In the genomic region with DNA sequence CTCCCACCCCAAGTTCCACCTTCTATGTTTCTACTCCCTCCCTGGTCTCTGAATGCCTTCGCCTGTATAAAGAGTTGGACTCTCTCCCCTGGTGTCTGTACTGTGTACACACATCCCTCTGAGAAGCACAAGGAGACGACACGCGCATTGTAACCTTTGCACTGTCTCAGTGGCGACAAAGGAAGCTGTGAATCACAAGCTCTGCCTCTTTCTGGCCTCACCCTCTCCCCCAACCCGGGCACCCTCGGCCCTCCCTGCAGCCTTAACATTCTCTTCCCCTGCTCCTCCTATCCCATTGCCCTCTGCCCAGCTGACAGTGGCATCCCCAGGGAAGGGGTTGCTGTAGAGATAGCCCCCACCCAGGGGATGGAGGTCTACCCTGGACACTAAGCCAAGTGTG, we compare ENCODE assay signal across 13 cellular contexts. TPM values are rescaled to one million over a fixed set of nuclear protein-coding genes. Genes with fewer than 3 reads are reported as not detected.
A peak's percentile ranks its signal among the peaks of the same experiment; 100 is the strongest.
DNase-seq lines count a peak whose midpoint lies in the region; ATAC-seq, FAIRE-seq and TF ChIP-seq lines count a peak whose summit lies in the region.
"Had no signal": no experiment of that assay in that cellular context is flagged by ENCODE, and none has a peak within 500 bp of the region (broad histone marks: within the 10 kb centered on the region; RNA-seq: fewer than 3 reads in every experiment).

No MANE protein-coding gene starts in this region.

- H3K18ac ChIP-seq in IMR-90 (ENCODE audit: low read depth, low read length), result no peak overlapping the region

- in situ Hi-C loops in IMR-90 (cut with MboI; ENCODE audit: low sequenced_read_pairs), result no loop called here

- H3K27me3 ChIP-seq in CD4-positive, alpha-beta memory T cell (ENCODE audit: insufficient read depth, low read length), result no peaks in the 10 kb centered on the region
- H3K27me3 ChIP-seq in IMR-90 (ENCODE audit: control insufficient read depth, insufficient read depth, low read length) (no peaks in the 10 kb centered on the region), neural progenitor cell (peaks cover 15% of the 10 kb centered on the region)
- H3K27me3 ChIP-seq: pancreas had no signal

- H2BK120ac ChIP-seq in IMR-90 (ENCODE audit: low read depth, low read length), result no peak overlapping the region

- H3K36me3 ChIP-seq in CD4-positive, alpha-beta memory T cell (ENCODE audit: insufficient read depth, low read length), result peaks cover 10% of the 10 kb centered on the region
- H3K36me3 ChIP-seq in IMR-90 (ENCODE audit: control insufficient read depth, insufficient read depth, low read length) (peaks cover 9% of the 10 kb centered on the region), neural progenitor cell (peaks cover 5% of the 10 kb centered on the region)

- CTCF ChIA-PET in CD4-positive, alpha-beta memory T cell (lab: Charles Lee; ENCODE audit: partially characterized antibody), result interaction anchor here (1.5 to 16.2 kb wide), 4 partner anchors 12 to 89 kb away, joined by 3 to 316 read pairs (median 106); a partner anchor contains a TSS
- CTCF ChIA-PET in IMR-90 (lab: Yijun Ruan, JAX), result interaction anchor here (0.6 kb wide), 1 partner anchor 75 kb away, joined by 3 read pairs; no protein-coding TSS in a partner anchor

- H3K9me1 ChIP-seq in IMR-90 (ENCODE audit: insufficient read depth, low read length), result no peaks in the 10 kb centered on the region

- TF ChIP-seq RAD21 in IMR-90 (IDR thresholded peaks at IDR 0.05; ENCODE audit: low read length), result no peak

- ATAC-seq in IMR-90 (ENCODE audit: low read depth) (no peak), GM18873 (IDR thresholded peaks at IDR 0.05; ENCODE audit: low FRiP score, unreplicated experiment) (no peak), GM18861 (IDR thresholded peaks at IDR 0.05; ENCODE audit: unreplicated experiment) (no peak)
- ATAC-seq: pancreas had no signal

- TF ChIP-seq CTCF in IMR-90 (conservative IDR thresholded peaks at IDR 0.05; ENCODE audit: low read depth, low read length) (no peak), chondrocyte (IDR thresholded peaks at IDR 0.05) (no peak), neural progenitor cell (IDR thresholded peaks at IDR 0.05) (no peak)

- no peak overlapping the region for H2BK20ac ChIP-seq in IMR-90 (ENCODE audit: low read depth, low read length)

- H3K79me1 ChIP-seq in IMR-90 (ENCODE audit: low read depth in 1 of 2, low read length in 2 of 2), result peaks cover 4 to 31% of the 10 kb centered on the region in 2 experiments

- H2AK5ac ChIP-seq in IMR-90 (ENCODE audit: low read depth, low read length), result no peak overlapping the region

- peaks cover 7 to 28% (median 19%) of the 10 kb centered on the region in 4 donors for H3K4me1 Mint-ChIP-seq in CD4-positive, alpha-beta memory T cell
- H3K4me1 Mint-ChIP-seq in chondrocyte (ENCODE audit: low read depth) (peaks cover 31% of the 10 kb centered on the region), neural progenitor cell (peaks cover 21% of the 10 kb centered on the region)

- no peak overlapping the region for H2BK15ac ChIP-seq in IMR-90 (ENCODE audit: low read depth, low read length)

- POLR2A ChIA-PET in CD4-positive, alpha-beta memory T cell (lab: Charles Lee; ENCODE audit: partially characterized antibody), result interaction anchor here (1.4 to 4.6 kb wide), 2 partner anchors 30 to 84 kb away, joined by 8 to 110 read pairs; a partner anchor contains a TSS
- POLR2A ChIA-PET in IMR-90 (lab: Charles Lee; ENCODE audit: unreplicated experiment), result no interaction called here

- no peak overlapping the region; the same call in 1 of the 2 replicates for H3K4ac ChIP-seq in IMR-90 (ENCODE audit: low read depth, low read length)

- intact Hi-C loops in CD4-positive, alpha-beta memory T cell (cut with micrococcal nuclease), result loop anchor here (10.0 kb wide), 1 partner anchor 322 kb away; a partner anchor contains a TSS
- intact Hi-C loops in IMR-90 (cut with micrococcal nuclease), result no loop called here

- peak overlapping the region in 5 of 7 donors; percentile 17 to 82 (median 63) for H3K27ac Mint-ChIP-seq in CD4-positive, alpha-beta memory T cell
- H3K27ac Mint-ChIP-seq in chondrocyte (ENCODE audit: unreplicated experiment) (peak overlapping the region; percentile 45), neural progenitor cell (peak overlapping the region; percentile 59)

- no peaks in the 10 kb centered on the region for H3K9me3 ChIP-seq in CD4-positive, alpha-beta memory T cell (ENCODE audit: control insufficient read depth in 1 of 2, low read length in 2 of 2)
- H3K9me3 ChIP-seq in IMR-90 (ENCODE audit: control insufficient read depth, insufficient read depth, low read length), result no peaks in the 10 kb centered on the region
- no peaks in the 10 kb centered on the region for H3K9me3 ChIP-seq in neural progenitor cell (ENCODE audit: low read depth)
- H3K9me3 ChIP-seq: pancreas had no signal

- no peak overlapping the region for H3K27ac ChIP-seq in CD4-positive, alpha-beta memory T cell (ENCODE audit: low read depth, low read length)
- no peak overlapping the region for H3K27ac ChIP-seq in IMR-90 (ENCODE audit: insufficient read depth, low read length)
- no peak overlapping the region for H3K27ac ChIP-seq in neural progenitor cell
- H3K27ac ChIP-seq: C4-2B, pancreas, skin epidermis had no signal

- no peak for TF ChIP-seq POLR2A in IMR-90 (IDR thresholded peaks at IDR 0.05; ENCODE audit: low read depth, low read length)

- H3K4me3 ChIP-seq in CD4-positive, alpha-beta memory T cell (ENCODE audit: low read length in 2 of 2), result no peak overlapping the region
- H3K4me3 ChIP-seq in IMR-90 (ENCODE audit: insufficient read depth, low read depth, low read length), result no peak overlapping the region
- no peak overlapping the region for H3K4me3 ChIP-seq in neural progenitor cell
- H3K4me3 ChIP-seq: pancreas, skin epidermis had no signal

- H2BK5ac ChIP-seq in IMR-90 (ENCODE audit: low read depth, low read length, poor library complexity, severe bottlenecking), result no peak overlapping the region

- no peak for FAIRE-seq in GM19239 (lab: Jason Lieb, UNC)
- FAIRE-seq: pancreas had no signal

- no peak overlapping the region for H4K5ac ChIP-seq in IMR-90 (ENCODE audit: low read depth, low read length)

- H3K9ac ChIP-seq in IMR-90 (ENCODE audit: low read depth, low read length) (no peak overlapping the region), neural progenitor cell (no peak overlapping the region)

- H3K4me1 ChIP-seq in CD4-positive, alpha-beta memory T cell (ENCODE audit: insufficient read depth, low read length), result peaks cover 16% of the 10 kb centered on the region
- peaks cover 4% of the 10 kb centered on the region for H3K4me1 ChIP-seq in IMR-90 (ENCODE audit: control insufficient read depth, insufficient read depth, low read length)
- peaks cover 3% of the 10 kb centered on the region for H3K4me1 ChIP-seq in neural progenitor cell

- H3K56ac ChIP-seq in IMR-90 (ENCODE audit: extremely low read depth, insufficient read depth, low read length), result no peak overlapping the region

- H3F3A ChIP-seq in neural progenitor cell (ENCODE audit: low read depth), result peaks cover 26% of the 10 kb centered on the region

- H3K27me3 Mint-ChIP-seq in CD4-positive, alpha-beta memory T cell, result no peaks in the 10 kb centered on the region
- H3K27me3 Mint-ChIP-seq in chondrocyte (ENCODE audit: low read depth) (no peaks in the 10 kb centered on the region), neural progenitor cell (ENCODE audit: insufficient read depth, low read depth) (peaks cover 2% of the 10 kb centered on the region)

- no peak overlapping the region for H3K4me2 ChIP-seq in IMR-90 (ENCODE audit: low read depth, low read length)
- no peak overlapping the region for H3K4me2 ChIP-seq in neural progenitor cell

- H4K8ac ChIP-seq in IMR-90 (ENCODE audit: low read depth in 2 of 2, low read length in 2 of 2), result no peak overlapping the region

- peak overlapping the region; percentile 35 for H2AK9ac ChIP-seq in IMR-90 (replicated peaks; ENCODE audit: low read depth, low read length, poor library complexity)

- no peak overlapping the region for H4K91ac ChIP-seq in IMR-90 (ENCODE audit: insufficient read depth, low read depth, low read length)

- no peak overlapping the region for H3K23ac ChIP-seq in IMR-90 (ENCODE audit: low read depth, low read length)

- dilution Hi-C loops in IMR-90 (cut with HindIII; ENCODE audit: low sequenced_read_pairs, unreplicated experiment), result no loop called here

- peaks cover 31% of the 10 kb centered on the region for H3K79me2 ChIP-seq in neural progenitor cell (ENCODE audit: low read depth)

- H2AFZ ChIP-seq in IMR-90 (replicated peaks; ENCODE audit: low read length, poor library complexity), result no peak overlapping the region
- no peak overlapping the region for H2AFZ ChIP-seq in neural progenitor cell (replicated peaks)

- peaks cover 11% of the 10 kb centered on the region for H4K20me1 ChIP-seq in IMR-90 (ENCODE audit: insufficient read depth, low read length)
- peaks cover 21% of the 10 kb centered on the region for H4K20me1 ChIP-seq in neural progenitor cell (ENCODE audit: low read depth)

- H3K9me3 Mint-ChIP-seq in CD4-positive, alpha-beta memory T cell, result no peaks in the 10 kb centered on the region
- H3K9me3 Mint-ChIP-seq in chondrocyte (ENCODE audit: low read depth), result no peaks in the 10 kb centered on the region
- H3K9me3 Mint-ChIP-seq in neural progenitor cell, result no peaks in the 10 kb centered on the region
- H3K9me3 Mint-ChIP-seq: immature natural killer cell, mesothelial cell of epicardium had no signal

- no CpG with 5 or more reads among the region's 7 CpGs for WGBS in IMR-90 (ENCODE audit: extremely low coverage in 2 of 2, insufficient read length in 1 of 2), 2 experiments

- no TSS peak for BruUV-seq in IMR-90 (replicated peaks; lab: Mats Ljungman, UMichigan)

- DNase-seq in CD4-positive, alpha-beta memory T cell, result no peak
- DNase-seq in IMR-90 (no peak), chondrocyte (ENCODE audit: low spot score) (peak; percentile 46), neural progenitor cell (ENCODE audit: low spot score) (no peak), GM19239 (ENCODE audit: insufficient read length, low spot score) (no peak)
- DNase-seq: amygdala, immature natural killer cell, pancreas had no signal

- H3K4me3 Mint-ChIP-seq in CD4-positive, alpha-beta memory T cell, result peak overlapping the region in 2 of 8 donors; percentile 5 to 59
- no peak overlapping the region for H3K4me3 Mint-ChIP-seq in chondrocyte (ENCODE audit: unreplicated experiment)
- peak overlapping the region; percentile 1 for H3K4me3 Mint-ChIP-seq in neural progenitor cell

- peaks cover 9 to 24% of the 10 kb centered on the region in 2 donors for H3K36me3 Mint-ChIP-seq in CD4-positive, alpha-beta memory T cell
- H3K36me3 Mint-ChIP-seq in chondrocyte (ENCODE audit: low read depth) (peaks cover 5% of the 10 kb centered on the region), neural progenitor cell (peaks cover 8% of the 10 kb centered on the region)

- H3K14ac ChIP-seq in IMR-90 (replicated peaks; ENCODE audit: low read depth, low read length), result no peak overlapping the region

RNA-seq across cellular contexts. Expression of a gene that starts 2.5 kb away (rescaled TPM):
- 10 to 100 TPM; 56.9 to 64.5 TPM for total RNA-seq in CD4-positive, alpha-beta memory T cell
- 10 to 100 TPM; 13.0 to 17.1 TPM for polyA plus RNA-seq in CD4-positive, alpha-beta memory T cell
- total RNA-seq in IMR-90 (2012; rRNA removed) (28.1 TPM in 2 replicates), chondrocyte (50.8 to 55.7 TPM (median 52.0 TPM) in 3 replicates), neural progenitor cell (ENCODE audit: low replicate concordance) (121 and 209 TPM in 2 replicates)
- polyA plus RNA-seq in IMR-90 (2012; rRNA removed), result 43.9 and 47.9 TPM in 2 replicates
- polyA plus RNA-seq in IMR-90 (2012; cell fraction: cytosol; rRNA removed), result 22.9 and 29.5 TPM in 2 replicates
- 101 and 130 TPM in 2 replicates for polyA plus RNA-seq in IMR-90 (2012; cell fraction: nucleus; rRNA removed; ENCODE audit: low replicate concordance)

RNA-seq across cellular contexts. Expression of a gene that starts 21.2 kb away (rescaled TPM):
- total RNA-seq in CD4-positive, alpha-beta memory T cell, result 1 to 10 TPM; 1.1 to 2.0 TPM
- not detected for polyA plus RNA-seq in CD4-positive, alpha-beta memory T cell
- 0.18 TPM in 1 of 2 replicates, not detected in the other for total RNA-seq in IMR-90 (2012; rRNA removed)
- 0.05 and 0.06 TPM in 2 replicates for polyA plus RNA-seq in IMR-90 (2012; rRNA removed)
- polyA plus RNA-seq in IMR-90 (2012; cell fraction: cytosol; rRNA removed), result 0.01 and 0.04 TPM in 2 replicates
- 0.25 and 0.38 TPM in 2 replicates for polyA plus RNA-seq in IMR-90 (2012; cell fraction: nucleus; rRNA removed; ENCODE audit: low replicate concordance)
- total RNA-seq in chondrocyte, result 0.46 TPM in 1 of 3 replicates, not detected in the others
- total RNA-seq in neural progenitor cell (ENCODE audit: low replicate concordance), result 1.4 TPM in 1 of 2 replicates, not detected in the other

RNA-seq across cellular contexts. Expression of a gene that starts 25.2 kb away (rescaled TPM):
- under 1 TPM; 0.08 to 0.26 TPM for total RNA-seq in CD4-positive, alpha-beta memory T cell
- not detected for polyA plus RNA-seq in CD4-positive, alpha-beta memory T cell
- total RNA-seq in IMR-90 (2012; rRNA removed), result 1.4 and 1.6 TPM in 2 replicates
- 9.5 and 9.9 TPM in 2 replicates for polyA plus RNA-seq in IMR-90 (2012; rRNA removed)
- 4.7 and 8.5 TPM in 2 replicates for polyA plus RNA-seq in IMR-90 (2012; cell fraction: cytosol; rRNA removed)
- polyA plus RNA-seq in IMR-90 (2012; cell fraction: nucleus; rRNA removed; ENCODE audit: low replicate concordance), result 25.9 and 31.9 TPM in 2 replicates
- total RNA-seq in chondrocyte, result 2.5 to 4.4 TPM (median 3.9 TPM) in 3 replicates
- total RNA-seq in neural progenitor cell (ENCODE audit: low replicate concordance), result 2.5 and 5.6 TPM in 2 replicates
- polyA plus RNA-seq: immature natural killer cell had no signal

RNA-seq across cellular contexts. Expression of a gene that starts 29.4 kb away (rescaled TPM):
- total RNA-seq in CD4-positive, alpha-beta memory T cell, result 10 to 100 TPM; 53.3 to 61.6 TPM
- polyA plus RNA-seq in CD4-positive, alpha-beta memory T cell, result 100 to 1,000 TPM; 253 to 354 TPM
- 30.0 and 30.8 TPM in 2 replicates for total RNA-seq in IMR-90 (2012; rRNA removed)
- polyA plus RNA-seq in IMR-90 (2012; rRNA removed), result 81.8 and 98.5 TPM in 2 replicates
- 93.2 and 122 TPM in 2 replicates for polyA plus RNA-seq in IMR-90 (2012; cell fraction: cytosol; rRNA removed)
- polyA plus RNA-seq in IMR-90 (2012; cell fraction: nucleus; rRNA removed; ENCODE audit: low replicate concordance), result 21.8 and 36.1 TPM in 2 replicates
- 37.8 to 53.1 TPM (median 44.7 TPM) in 3 replicates for total RNA-seq in chondrocyte
- 15.3 and 22.7 TPM in 2 replicates for total RNA-seq in neural progenitor cell (ENCODE audit: low replicate concordance)

RNA-seq across cellular contexts. Expression of a gene that starts 57.4 kb away (rescaled TPM):
- 10 to 100 TPM in 1 of 2 experiments, 1 to 10 TPM in 1; 8.5 to 10.4 TPM for total RNA-seq in CD4-positive, alpha-beta memory T cell
- polyA plus RNA-seq in CD4-positive, alpha-beta memory T cell, result 10 to 100 TPM; 11.8 to 14.7 TPM
- total RNA-seq in IMR-90 (2012; rRNA removed), result 93.9 and 110 TPM in 2 replicates
- polyA plus RNA-seq in IMR-90 (2012; rRNA removed), result 29.5 and 37.9 TPM in 2 replicates
- 8.5 and 15.2 TPM in 2 replicates for polyA plus RNA-seq in IMR-90 (2012; cell fraction: cytosol; rRNA removed)
- 5.1 and 18.8 TPM in 2 replicates for polyA plus RNA-seq in IMR-90 (2012; cell fraction: nucleus; rRNA removed; ENCODE audit: low replicate concordance)
- total RNA-seq in chondrocyte, result 25.7 to 31.0 TPM (median 28.4 TPM) in 3 replicates
- 121 and 149 TPM in 2 replicates for total RNA-seq in neural progenitor cell (ENCODE audit: low replicate concordance)
